8 cellular contexts compared by ENCODE assay signal in the genomic region with DNA sequence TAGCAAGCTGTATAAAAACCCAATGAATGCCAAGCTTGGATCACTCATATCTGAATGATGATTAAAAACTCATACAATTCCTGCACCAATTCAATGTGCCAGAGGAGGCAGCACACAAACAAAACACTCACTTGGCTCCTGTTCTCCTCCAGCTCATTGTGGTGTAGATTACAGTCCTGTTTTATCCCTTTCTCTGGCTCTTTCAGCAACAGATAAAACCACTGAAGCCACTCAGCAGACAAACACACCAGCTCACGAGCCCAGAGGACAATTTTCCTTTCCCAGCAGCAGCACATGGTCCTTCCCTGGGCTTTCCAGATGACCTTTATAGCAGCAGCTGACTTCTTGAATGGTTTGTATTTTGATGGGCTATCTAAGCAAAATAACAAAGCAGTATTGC.
DNase-seq lines count a peak whose midpoint lies in the region; ATAC-seq and TF ChIP-seq lines count a peak whose summit lies in the region.

No MANE protein-coding gene starts in this region.

- no peak overlapping the region for H3K4me3 Mint-ChIP-seq in activated naive CD8-positive, alpha-beta T cell treated with anti-CD3 and anti-CD28 coated beads, Interleukin-2, amount 50 U/mL, for 24 hours

- H3K9me2 ChIP-seq in DOHH2 (replicated peaks; ENCODE audit: control insufficient read depth, low read length) (no peaks in the 10 kb centered on the region), Loucy (replicated peaks; ENCODE audit: low read depth, low read length) (no peaks in the 10 kb centered on the region)

- H3K4me3 ChIP-seq in DOHH2 (ENCODE audit: low read length) (no peak overlapping the region), Loucy (ENCODE audit: low read length, poor library complexity, severe bottlenecking) (no peak overlapping the region), mammary epithelial cell (replicated peaks in 1 of 3; ENCODE audit: insufficient read depth in 1 of 3, low read depth in 2 of 3, low read length in 3 of 3) (no peak overlapping the region)

- H3K79me2 ChIP-seq in DOHH2 (ENCODE audit: control insufficient read depth, low read length) (no peaks in the 10 kb centered on the region), Loucy (ENCODE audit: insufficient read depth, low read length) (no peaks in the 10 kb centered on the region), mammary epithelial cell (ENCODE audit: insufficient read depth, low read length) (no peaks in the 10 kb centered on the region)

- H2AFZ ChIP-seq in Loucy (ENCODE audit: low read length) (peak overlapping the region; percentile 79), mammary epithelial cell (ENCODE audit: low read depth, low read length) (no peak overlapping the region)

- BruUV-seq in mammary epithelial cell (replicated peaks; lab: Mats Ljungman, UMichigan): no TSS peak

- in situ Hi-C loops in mammary epithelial cell (cut with MboI; ENCODE audit: low sequenced_read_pairs in 2 of 2): no loop called here

- no peaks in the 10 kb centered on the region for H3K4me1 Mint-ChIP-seq in activated naive CD8-positive, alpha-beta T cell treated with anti-CD3 and anti-CD28 coated beads, Interleukin-2, amount 50 U/mL, for 24 hours

- no peaks in the 10 kb centered on the region for H3K9me3 Mint-ChIP-seq in activated naive CD8-positive, alpha-beta T cell treated with anti-CD3 and anti-CD28 coated beads, Interleukin-2, amount 50 U/mL, for 24 hours

- H3K27me3 ChIP-seq in DOHH2 (ENCODE audit: control insufficient read depth, low read length) (no peaks in the 10 kb centered on the region), Loucy (ENCODE audit: insufficient read depth, low read length, poor library complexity, severe bottlenecking) (no peaks in the 10 kb centered on the region), mammary epithelial cell (ENCODE audit: insufficient read depth, low read length) (peaks cover 4% of the 10 kb centered on the region)

- H3K36me3 ChIP-seq in DOHH2 (ENCODE audit: control insufficient read depth, low read length) (no peaks in the 10 kb centered on the region), Loucy (ENCODE audit: insufficient read depth, low read length) (no peaks in the 10 kb centered on the region), mammary epithelial cell (ENCODE audit: insufficient read depth, low read length) (no peaks in the 10 kb centered on the region)

- H3K27ac Mint-ChIP-seq in activated naive CD8-positive, alpha-beta T cell treated with anti-CD3 and anti-CD28 coated beads, Interleukin-2, amount 50 U/mL, for 24 hours: no peak overlapping the region

- dilution Hi-C loops in mammary epithelial cell (cut with HindIII; ENCODE audit: low sequenced_read_pairs): no loop called here

- H3K36me3 Mint-ChIP-seq in activated naive CD8-positive, alpha-beta T cell treated with anti-CD3 and anti-CD28 coated beads, Interleukin-2, amount 50 U/mL, for 24 hours (ENCODE audit: low read depth): no peaks in the 10 kb centered on the region

- H3F3A ChIP-seq in DOHH2 (ENCODE audit: control insufficient read depth, insufficient read depth) (no peaks in the 10 kb centered on the region), Loucy (ENCODE audit: low read depth) (no peaks in the 10 kb centered on the region)

- intact Hi-C loops in mammary epithelial cell (cut with micrococcal nuclease): no loop called here

- no peak overlapping the region for H3K9ac ChIP-seq in Loucy (ENCODE audit: low read depth, low read length, poor library complexity, severe bottlenecking)
- H3K9ac ChIP-seq in mammary epithelial cell (ENCODE audit: insufficient read depth, low read length): no peak overlapping the region

- no peak for DNase-seq in mammary epithelial cell
- peak; percentile 96 for DNase-seq in myocyte (ENCODE audit: low read depth)
- DNase-seq in activated naive CD8-positive, alpha-beta T cell treated with anti-CD3 and anti-CD28 coated beads, Interleukin-2, amount 50 U/mL, for 24 hours: no peak
- no peak for DNase-seq in amygdala (lab: John Stamatoyannopoulos, UW)
- no peak for DNase-seq in NCI-H526 treated with DMSO at 0.1 percent for 48 hours (lab: John Stamatoyannopoulos, UW)
- DNase-seq in DMS79 (lab: John Stamatoyannopoulos, UW): no peak

- WGBS in mammary epithelial cell (ENCODE audit: low coverage, missing lambda C conversion rate): 65% methylated on average over 1 of the region's 1 CpG

- H3K4me2 ChIP-seq in DOHH2 (ENCODE audit: low read length): no peak overlapping the region
- no peak overlapping the region for H3K4me2 ChIP-seq in Loucy (ENCODE audit: low read depth, low read length, poor library complexity, severe bottlenecking)
- no peak overlapping the region for H3K4me2 ChIP-seq in mammary epithelial cell (ENCODE audit: insufficient read depth, low read depth, low read length)

- ATAC-seq in activated naive CD8-positive, alpha-beta T cell treated with anti-CD3 and anti-CD28 coated beads, Interleukin-2, amount 50 U/mL, for 24 hours: no peak

- H4K20me1 ChIP-seq in DOHH2 (ENCODE audit: control insufficient read depth, insufficient read depth, low read depth, low read length) (no peaks in the 10 kb centered on the region), Loucy (ENCODE audit: insufficient read depth, low read length, poor library complexity, severe bottlenecking) (no peaks in the 10 kb centered on the region), mammary epithelial cell (ENCODE audit: insufficient read depth, low read length) (no peaks in the 10 kb centered on the region)

- no peaks in the 10 kb centered on the region for H3K4me1 ChIP-seq in DOHH2 (ENCODE audit: control insufficient read depth, low read length)
- no peaks in the 10 kb centered on the region for H3K4me1 ChIP-seq in Loucy (ENCODE audit: insufficient read depth, low read length, poor library complexity, severe bottlenecking)
- no peaks in the 10 kb centered on the region for H3K4me1 ChIP-seq in mammary epithelial cell (ENCODE audit: insufficient read depth, low read length)

- H3K9me3 ChIP-seq in DOHH2 (ENCODE audit: control insufficient read depth, insufficient read depth, low read length) (no peaks in the 10 kb centered on the region), Loucy (ENCODE audit: insufficient read depth, low read depth, low read length) (no peaks in the 10 kb centered on the region), mammary epithelial cell (replicated peaks; ENCODE audit: insufficient read depth, low read length) (no peaks in the 10 kb centered on the region)

- H3K27ac ChIP-seq in DOHH2 (ENCODE audit: low read depth, low read length) (no peak overlapping the region), mammary epithelial cell (ENCODE audit: insufficient read depth, low read depth, low read length) (no peak overlapping the region)

- TF ChIP-seq CTCF in DOHH2 (IDR thresholded peaks at IDR 0.05; ENCODE audit: low read depth, low read length, poor library complexity, severe bottlenecking) (peak; percentile 57), Loucy (conservative IDR thresholded peaks at IDR 0.05; ENCODE audit: low read length) (peak; percentile 68), mammary epithelial cell (conservative IDR thresholded peaks at IDR 0.05 in 1 of 2, IDR thresholded peaks at IDR 0.05 in 1 of 2; ENCODE audit: extremely low read depth in 1 of 2, insufficient read depth in 1 of 2, low read depth in 1 of 2, low read length in 2 of 2) (peak; percentile 17 to 47)

- CTCF ChIA-PET in mammary epithelial cell (lab: Charles Lee; ENCODE audit: low non-redundant PET): no interaction called here

- H3K27me3 Mint-ChIP-seq in activated naive CD8-positive, alpha-beta T cell treated with anti-CD3 and anti-CD28 coated beads, Interleukin-2, amount 50 U/mL, for 24 hours: peaks cover 14% of the 10 kb centered on the region
